In genomic region chr3:49133226-49133951, GRCh38 we compare ENCODE assay signal across 1 cellular context.
TF ChIP-seq lines count a peak whose summit lies in the region.

No MANE protein-coding gene starts in this region.

TF ChIP-seq in HEK293T, 16 proteins besides CTCF, POLR2A, EP300 and RAD21 (continued from another document):
- TF ChIP-seq ELF4 (IDR thresholded peaks at IDR 0.05) (no peak), CTBP1 (IDR thresholded peaks at IDR 0.05; ENCODE audit: borderline replicate concordance) (no peak)
